Comparison of ENCODE assay signal across 1 cellular context in the genomic region with DNA sequence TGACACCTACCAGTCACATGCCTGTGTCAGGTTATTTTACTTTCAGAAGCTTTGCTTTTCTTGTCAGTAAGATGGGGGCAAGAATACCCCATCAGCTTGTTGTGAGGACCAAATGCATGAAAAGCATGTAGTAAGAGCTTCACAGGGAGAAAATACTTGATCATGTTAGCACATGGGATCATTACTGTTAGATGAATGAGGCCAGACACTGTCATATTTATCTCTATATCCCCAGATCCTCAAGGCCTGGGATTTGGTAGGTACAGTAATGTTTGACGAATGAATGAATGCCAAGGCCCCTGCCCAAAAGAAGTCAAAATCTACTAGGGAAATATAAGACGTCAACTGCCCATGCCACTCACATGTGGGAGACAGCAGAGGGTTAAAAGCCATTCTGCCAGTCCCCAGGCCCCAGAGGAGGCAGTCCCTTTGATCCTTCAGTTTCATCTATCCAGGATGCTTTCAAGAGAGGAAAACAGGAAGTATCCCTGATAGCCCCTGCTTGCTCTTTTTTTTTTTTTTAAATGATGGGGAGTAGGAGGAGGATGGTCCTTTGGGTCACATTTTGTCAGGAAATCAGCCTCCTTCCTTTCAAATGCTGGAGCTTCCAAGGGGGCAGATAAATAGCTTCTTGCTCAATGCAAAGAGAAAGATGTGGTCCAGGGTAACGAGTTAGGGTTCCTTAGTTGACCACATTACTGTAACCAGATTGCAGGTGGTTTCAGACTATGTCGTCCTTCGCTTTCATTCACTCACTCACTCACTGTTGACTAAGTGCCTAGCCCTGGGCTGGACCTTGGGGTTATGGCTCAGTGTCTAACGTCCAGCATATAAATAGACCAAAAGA.
TF ChIP-seq lines count a peak whose summit lies in the region.

No MANE protein-coding gene starts in this region.

TF ChIP-seq in HepG2, 621 proteins besides CTCF, POLR2A, EP300 and RAD21 (continued from another document and continues in another):
- TF ChIP-seq, protein P1, sequence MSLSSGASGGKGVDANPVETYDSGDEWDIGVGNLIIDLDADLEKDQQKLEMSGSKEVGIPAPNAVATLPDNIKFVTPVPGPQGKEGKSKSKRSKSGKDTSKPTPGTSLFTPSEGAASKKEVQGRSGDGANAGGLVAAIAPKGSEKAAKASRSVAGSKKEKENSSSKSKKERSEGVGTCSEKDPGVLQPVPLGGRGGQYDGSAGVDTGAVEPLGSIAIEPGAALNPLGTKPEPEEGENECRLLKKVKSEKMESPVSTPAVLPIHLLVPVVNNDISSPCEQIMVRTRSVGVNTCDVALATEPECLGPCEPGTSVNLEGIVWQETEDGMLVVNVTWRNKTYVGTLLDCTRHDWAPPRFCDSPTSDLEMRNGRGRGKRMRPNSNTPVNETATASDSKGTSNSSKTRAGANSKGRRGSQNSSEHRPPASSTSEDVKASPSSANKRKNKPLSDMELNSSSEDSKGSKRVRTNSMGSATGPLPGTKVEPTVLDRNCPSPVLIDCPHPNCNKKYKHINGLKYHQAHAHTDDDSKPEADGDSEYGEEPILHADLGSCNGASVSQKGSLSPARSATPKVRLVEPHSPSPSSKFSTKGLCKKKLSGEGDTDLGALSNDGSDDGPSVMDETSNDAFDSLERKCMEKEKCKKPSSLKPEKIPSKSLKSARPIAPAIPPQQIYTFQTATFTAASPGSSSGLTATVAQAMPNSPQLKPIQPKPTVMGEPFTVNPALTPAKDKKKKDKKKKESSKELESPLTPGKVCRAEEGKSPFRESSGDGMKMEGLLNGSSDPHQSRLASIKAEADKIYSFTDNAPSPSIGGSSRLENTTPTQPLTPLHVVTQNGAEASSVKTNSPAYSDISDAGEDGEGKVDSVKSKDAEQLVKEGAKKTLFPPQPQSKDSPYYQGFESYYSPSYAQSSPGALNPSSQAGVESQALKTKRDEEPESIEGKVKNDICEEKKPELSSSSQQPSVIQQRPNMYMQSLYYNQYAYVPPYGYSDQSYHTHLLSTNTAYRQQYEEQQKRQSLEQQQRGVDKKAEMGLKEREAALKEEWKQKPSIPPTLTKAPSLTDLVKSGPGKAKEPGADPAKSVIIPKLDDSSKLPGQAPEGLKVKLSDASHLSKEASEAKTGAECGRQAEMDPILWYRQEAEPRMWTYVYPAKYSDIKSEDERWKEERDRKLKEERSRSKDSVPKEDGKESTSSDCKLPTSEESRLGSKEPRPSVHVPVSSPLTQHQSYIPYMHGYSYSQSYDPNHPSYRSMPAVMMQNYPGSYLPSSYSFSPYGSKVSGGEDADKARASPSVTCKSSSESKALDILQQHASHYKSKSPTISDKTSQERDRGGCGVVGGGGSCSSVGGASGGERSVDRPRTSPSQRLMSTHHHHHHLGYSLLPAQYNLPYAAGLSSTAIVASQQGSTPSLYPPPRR (CRISPR knock-in tag; IDR thresholded peaks at IDR 0.05; ENCODE audit: borderline replicate concordance): peak; percentile 69; the same call in 1 of the 2 replicates
- no peak for TF ChIP-seq MAZ (IDR thresholded peaks at IDR 0.05; ENCODE audit: borderline replicate concordance, low read depth, low read length)
- TF ChIP-seq MAZ (CRISPR knock-in tag; IDR thresholded peaks at IDR 0.05; ENCODE audit: low read depth): peak; percentile 57; the same call in 1 of the 2 replicates
- peak; percentile 59 for TF ChIP-seq ZNF614 (CRISPR knock-in tag; IDR thresholded peaks at IDR 0.05; ENCODE audit: borderline replicate concordance)
- 0 out of 2 replicates have a peak, but pooled peaks have one; percentile 27 for TF ChIP-seq ZKSCAN8 (CRISPR knock-in tag; IDR thresholded peaks at IDR 0.05; ENCODE audit: borderline replicate concordance)
- TF ChIP-seq CENPX (CRISPR knock-in tag; IDR thresholded peaks at IDR 0.05): no peak
- peak; percentile 97 for TF ChIP-seq RXRB (CRISPR knock-in tag; IDR thresholded peaks at IDR 0.05; ENCODE audit: borderline replicate concordance)
- TF ChIP-seq SMAD3 (CRISPR knock-in tag; IDR thresholded peaks at IDR 0.05): peak; percentile 40; the same call in 1 of the 2 replicates
- no peak for TF ChIP-seq ZNF121 (CRISPR knock-in tag; IDR thresholded peaks at IDR 0.05)
- no peak; the same call in 1 of the 2 replicates for TF ChIP-seq ZNF256 (CRISPR knock-in tag; conservative IDR thresholded peaks at IDR 0.05)
- TF ChIP-seq, protein P2, sequence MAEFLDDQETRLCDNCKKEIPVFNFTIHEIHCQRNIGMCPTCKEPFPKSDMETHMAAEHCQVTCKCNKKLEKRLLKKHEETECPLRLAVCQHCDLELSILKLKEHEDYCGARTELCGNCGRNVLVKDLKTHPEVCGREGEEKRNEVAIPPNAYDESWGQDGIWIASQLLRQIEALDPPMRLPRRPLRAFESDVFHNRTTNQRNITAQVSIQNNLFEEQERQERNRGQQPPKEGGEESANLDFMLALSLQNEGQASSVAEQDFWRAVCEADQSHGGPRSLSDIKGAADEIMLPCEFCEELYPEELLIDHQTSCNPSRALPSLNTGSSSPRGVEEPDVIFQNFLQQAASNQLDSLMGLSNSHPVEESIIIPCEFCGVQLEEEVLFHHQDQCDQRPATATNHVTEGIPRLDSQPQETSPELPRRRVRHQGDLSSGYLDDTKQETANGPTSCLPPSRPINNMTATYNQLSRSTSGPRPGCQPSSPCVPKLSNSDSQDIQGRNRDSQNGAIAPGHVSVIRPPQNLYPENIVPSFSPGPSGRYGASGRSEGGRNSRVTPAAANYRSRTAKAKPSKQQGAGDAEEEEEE (CRISPR knock-in tag; IDR thresholded peaks at IDR 0.05; ENCODE audit: borderline replicate concordance): peak; percentile 91; the same call in 1 of the 2 replicates
- no peak for TF ChIP-seq MAFF (IDR thresholded peaks at IDR 0.05; ENCODE audit: low read depth, low read length)
- TF ChIP-seq NKX3-1 (CRISPR knock-in tag; IDR thresholded peaks at IDR 0.05): 0 out of 2 replicates have a peak, but pooled peaks have one; percentile 45
- TF ChIP-seq, protein P3, sequence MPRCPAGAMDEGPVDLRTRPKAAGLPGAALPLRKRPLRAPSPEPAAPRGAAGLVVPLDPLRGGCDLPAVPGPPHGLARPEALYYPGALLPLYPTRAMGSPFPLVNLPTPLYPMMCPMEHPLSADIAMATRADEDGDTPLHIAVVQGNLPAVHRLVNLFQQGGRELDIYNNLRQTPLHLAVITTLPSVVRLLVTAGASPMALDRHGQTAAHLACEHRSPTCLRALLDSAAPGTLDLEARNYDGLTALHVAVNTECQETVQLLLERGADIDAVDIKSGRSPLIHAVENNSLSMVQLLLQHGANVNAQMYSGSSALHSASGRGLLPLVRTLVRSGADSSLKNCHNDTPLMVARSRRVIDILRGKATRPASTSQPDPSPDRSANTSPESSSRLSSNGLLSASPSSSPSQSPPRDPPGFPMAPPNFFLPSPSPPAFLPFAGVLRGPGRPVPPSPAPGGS (CRISPR knock-in tag; IDR thresholded peaks at IDR 0.05): peak; percentile 25; the same call in 1 of the 2 replicates
- TF ChIP-seq ZNF720 (CRISPR knock-in tag; IDR thresholded peaks at IDR 0.05): no peak
- TF ChIP-seq, protein P4, sequence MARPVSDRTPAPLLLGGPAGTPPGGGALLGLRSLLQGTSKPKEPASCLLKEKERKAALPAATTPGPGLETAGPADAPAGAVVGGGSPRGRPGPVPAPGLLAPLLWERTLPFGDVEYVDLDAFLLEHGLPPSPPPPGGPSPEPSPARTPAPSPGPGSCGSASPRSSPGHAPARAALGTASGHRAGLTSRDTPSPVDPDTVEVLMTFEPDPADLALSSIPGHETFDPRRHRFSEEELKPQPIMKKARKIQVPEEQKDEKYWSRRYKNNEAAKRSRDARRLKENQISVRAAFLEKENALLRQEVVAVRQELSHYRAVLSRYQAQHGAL (CRISPR knock-in tag; IDR thresholded peaks at IDR 0.05; ENCODE audit: not compliant biosample characterization): peak; percentile 48
- peak; percentile 86 for TF ChIP-seq DPF2 (CRISPR knock-in tag; IDR thresholded peaks at IDR 0.05; ENCODE audit: borderline replicate concordance, low read depth)
- TF ChIP-seq, protein P5, sequence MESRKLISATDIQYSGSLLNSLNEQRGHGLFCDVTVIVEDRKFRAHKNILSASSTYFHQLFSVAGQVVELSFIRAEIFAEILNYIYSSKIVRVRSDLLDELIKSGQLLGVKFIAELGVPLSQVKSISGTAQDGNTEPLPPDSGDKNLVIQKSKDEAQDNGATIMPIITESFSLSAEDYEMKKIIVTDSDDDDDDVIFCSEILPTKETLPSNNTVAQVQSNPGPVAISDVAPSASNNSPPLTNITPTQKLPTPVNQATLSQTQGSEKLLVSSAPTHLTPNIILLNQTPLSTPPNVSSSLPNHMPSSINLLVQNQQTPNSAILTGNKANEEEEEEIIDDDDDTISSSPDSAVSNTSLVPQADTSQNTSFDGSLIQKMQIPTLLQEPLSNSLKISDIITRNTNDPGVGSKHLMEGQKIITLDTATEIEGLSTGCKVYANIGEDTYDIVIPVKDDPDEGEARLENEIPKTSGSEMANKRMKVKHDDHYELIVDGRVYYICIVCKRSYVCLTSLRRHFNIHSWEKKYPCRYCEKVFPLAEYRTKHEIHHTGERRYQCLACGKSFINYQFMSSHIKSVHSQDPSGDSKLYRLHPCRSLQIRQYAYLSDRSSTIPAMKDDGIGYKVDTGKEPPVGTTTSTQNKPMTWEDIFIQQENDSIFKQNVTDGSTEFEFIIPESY (CRISPR knock-in tag; IDR thresholded peaks at IDR 0.05): 0 out of 2 replicates have a peak, but pooled peaks have one; percentile 14
- TF ChIP-seq, protein P6, sequence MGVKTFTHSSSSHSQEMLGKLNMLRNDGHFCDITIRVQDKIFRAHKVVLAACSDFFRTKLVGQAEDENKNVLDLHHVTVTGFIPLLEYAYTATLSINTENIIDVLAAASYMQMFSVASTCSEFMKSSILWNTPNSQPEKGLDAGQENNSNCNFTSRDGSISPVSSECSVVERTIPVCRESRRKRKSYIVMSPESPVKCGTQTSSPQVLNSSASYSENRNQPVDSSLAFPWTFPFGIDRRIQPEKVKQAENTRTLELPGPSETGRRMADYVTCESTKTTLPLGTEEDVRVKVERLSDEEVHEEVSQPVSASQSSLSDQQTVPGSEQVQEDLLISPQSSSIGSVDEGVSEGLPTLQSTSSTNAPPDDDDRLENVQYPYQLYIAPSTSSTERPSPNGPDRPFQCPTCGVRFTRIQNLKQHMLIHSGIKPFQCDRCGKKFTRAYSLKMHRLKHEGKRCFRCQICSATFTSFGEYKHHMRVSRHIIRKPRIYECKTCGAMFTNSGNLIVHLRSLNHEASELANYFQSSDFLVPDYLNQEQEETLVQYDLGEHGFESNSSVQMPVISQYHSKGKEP (CRISPR knock-in tag; IDR thresholded peaks at IDR 0.05): no peak
- TF ChIP-seq KMT2B (CRISPR knock-in tag; IDR thresholded peaks at IDR 0.05): 0 out of 2 replicates have a peak, but pooled peaks have one; percentile 17
- TF ChIP-seq FOXA1 (IDR thresholded peaks at IDR 0.05): no peak
- TF ChIP-seq FOXA1 (CRISPR knock-in tag; IDR thresholded peaks at IDR 0.05): peak; percentile 46; the same call in 1 of the 2 replicates
- peak; percentile 78 for TF ChIP-seq ZNF878 (CRISPR knock-in tag; IDR thresholded peaks at IDR 0.05)
- TF ChIP-seq, protein P7, sequence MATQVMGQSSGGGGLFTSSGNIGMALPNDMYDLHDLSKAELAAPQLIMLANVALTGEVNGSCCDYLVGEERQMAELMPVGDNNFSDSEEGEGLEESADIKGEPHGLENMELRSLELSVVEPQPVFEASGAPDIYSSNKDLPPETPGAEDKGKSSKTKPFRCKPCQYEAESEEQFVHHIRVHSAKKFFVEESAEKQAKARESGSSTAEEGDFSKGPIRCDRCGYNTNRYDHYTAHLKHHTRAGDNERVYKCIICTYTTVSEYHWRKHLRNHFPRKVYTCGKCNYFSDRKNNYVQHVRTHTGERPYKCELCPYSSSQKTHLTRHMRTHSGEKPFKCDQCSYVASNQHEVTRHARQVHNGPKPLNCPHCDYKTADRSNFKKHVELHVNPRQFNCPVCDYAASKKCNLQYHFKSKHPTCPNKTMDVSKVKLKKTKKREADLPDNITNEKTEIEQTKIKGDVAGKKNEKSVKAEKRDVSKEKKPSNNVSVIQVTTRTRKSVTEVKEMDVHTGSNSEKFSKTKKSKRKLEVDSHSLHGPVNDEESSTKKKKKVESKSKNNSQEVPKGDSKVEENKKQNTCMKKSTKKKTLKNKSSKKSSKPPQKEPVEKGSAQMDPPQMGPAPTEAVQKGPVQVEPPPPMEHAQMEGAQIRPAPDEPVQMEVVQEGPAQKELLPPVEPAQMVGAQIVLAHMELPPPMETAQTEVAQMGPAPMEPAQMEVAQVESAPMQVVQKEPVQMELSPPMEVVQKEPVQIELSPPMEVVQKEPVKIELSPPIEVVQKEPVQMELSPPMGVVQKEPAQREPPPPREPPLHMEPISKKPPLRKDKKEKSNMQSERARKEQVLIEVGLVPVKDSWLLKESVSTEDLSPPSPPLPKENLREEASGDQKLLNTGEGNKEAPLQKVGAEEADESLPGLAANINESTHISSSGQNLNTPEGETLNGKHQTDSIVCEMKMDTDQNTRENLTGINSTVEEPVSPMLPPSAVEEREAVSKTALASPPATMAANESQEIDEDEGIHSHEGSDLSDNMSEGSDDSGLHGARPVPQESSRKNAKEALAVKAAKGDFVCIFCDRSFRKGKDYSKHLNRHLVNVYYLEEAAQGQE (IDR thresholded peaks at IDR 0.05; ENCODE audit: borderline replicate concordance in 1 of 2, low read depth in 1 of 2, low read length in 2 of 2): no peak; a peak in 1 of 4 replicates
- TF ChIP-seq, protein P8, sequence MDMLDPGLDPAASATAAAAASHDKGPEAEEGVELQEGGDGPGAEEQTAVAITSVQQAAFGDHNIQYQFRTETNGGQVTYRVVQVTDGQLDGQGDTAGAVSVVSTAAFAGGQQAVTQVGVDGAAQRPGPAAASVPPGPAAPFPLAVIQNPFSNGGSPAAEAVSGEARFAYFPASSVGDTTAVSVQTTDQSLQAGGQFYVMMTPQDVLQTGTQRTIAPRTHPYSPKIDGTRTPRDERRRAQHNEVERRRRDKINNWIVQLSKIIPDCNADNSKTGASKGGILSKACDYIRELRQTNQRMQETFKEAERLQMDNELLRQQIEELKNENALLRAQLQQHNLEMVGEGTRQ (IDR thresholded peaks at IDR 0.05; ENCODE audit: low read depth, low read length): no peak
- TF ChIP-seq, protein P8 (CRISPR knock-in tag; IDR thresholded peaks at IDR 0.05; ENCODE audit: borderline replicate concordance): peak; percentile 49; the same call in 1 of the 2 replicates
- no peak for TF ChIP-seq EZH2 (conservative IDR thresholded peaks at IDR 0.05; ENCODE audit: low read depth, low read length)
- TF ChIP-seq PCBP1 (IDR thresholded peaks at IDR 0.05; ENCODE audit: borderline replicate concordance, low read depth, low read length): no peak
- TF ChIP-seq SP5 (CRISPR knock-in tag; IDR thresholded peaks at IDR 0.05; ENCODE audit: borderline replicate concordance, low read depth): peak; percentile 85
- TF ChIP-seq NBN (conservative IDR thresholded peaks at IDR 0.05): no peak
- peak; percentile 96 for TF ChIP-seq NCOA2 (CRISPR knock-in tag; IDR thresholded peaks at IDR 0.05)
